ENCODE assay signal across 8 cellular contexts in the genomic region with DNA sequence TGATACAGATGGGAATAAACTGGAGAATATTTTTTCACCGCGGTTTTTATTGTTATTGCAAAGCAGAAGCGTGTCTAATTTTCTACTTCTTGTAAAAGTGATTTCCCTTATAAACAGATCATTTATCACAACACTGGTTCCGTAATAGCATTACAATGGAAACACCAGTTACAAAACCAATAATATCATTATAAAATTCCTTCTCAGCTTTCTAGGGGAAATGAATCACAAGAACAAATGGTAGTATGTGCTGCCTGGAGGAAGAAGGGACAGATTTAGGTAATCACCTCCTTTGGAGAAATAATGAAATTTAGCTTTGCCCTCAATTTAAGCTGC. TPM values are rescaled to one million over a fixed set of nuclear protein-coding genes. Genes with fewer than 3 reads are reported as not detected.
DNase-seq lines count a peak whose midpoint lies in the region; ATAC-seq and TF ChIP-seq lines count a peak whose summit lies in the region.
"Had no signal": no experiment of that assay in that cellular context is flagged by ENCODE, and none has a peak within 500 bp of the region (broad histone marks: within the 10 kb centered on the region; RNA-seq: fewer than 3 reads in every experiment).

No MANE protein-coding gene starts in this region.

- no peaks in the 10 kb centered on the region for H3K36me3 ChIP-seq in HEK293 (ENCODE audit: control insufficient read depth in 2 of 2, insufficient read depth in 1 of 2, low read length in 2 of 2)

- no peak for TF ChIP-seq CTCF in HEK293 (tag by site-specific recombination; IDR thresholded peaks at IDR 0.05)

- H3K9me3 Mint-ChIP-seq in activated CD4-positive, alpha-beta memory T cell treated with anti-CD3 and anti-CD28 coated beads, Interleukin-2, amount 10 ng/mL, durations not matched to agents 7 days and 5 days: peaks cover 7% of the 10 kb centered on the region
- H3K9me3 Mint-ChIP-seq in stimulated activated memory B cell treated with anti-CD40 and anti-IgM and Interleukin-4, amounts not matched to agents 10 μg/mL and 1 μg/mL and 100 μg/mL, for 72 hours: peaks cover 4% of the 10 kb centered on the region

- ATAC-seq in stimulated activated memory B cell treated with anti-CD40 and anti-IgM and Interleukin-4, amounts not matched to agents 10 μg/mL and 1 μg/mL and 100 μg/mL, for 72 hours: no peak
- no peak for ATAC-seq in GM18517 (IDR thresholded peaks at IDR 0.05; ENCODE audit: unreplicated experiment)

- in situ Hi-C loops in G401 (cut with HindIII; ENCODE audit: low sequenced_read_pairs): loop anchor here (5.0 kb wide), 1 partner anchor 86 kb away; no protein-coding TSS in a partner anchor

- peak overlapping the region; percentile 90 for H3K4me3 Mint-ChIP-seq in activated CD4-positive, alpha-beta memory T cell treated with anti-CD3 and anti-CD28 coated beads, Interleukin-2, amount 10 ng/mL, durations not matched to agents 7 days and 5 days
- H3K4me3 Mint-ChIP-seq in stimulated activated memory B cell treated with anti-CD40 and anti-IgM and Interleukin-4, amounts not matched to agents 10 μg/mL and 1 μg/mL and 100 μg/mL, for 72 hours: peak overlapping the region; percentile 92

- POLR2A ChIA-PET in HEK293 (lab: Yijun Ruan, JAX): interaction anchor here (0.6 to 1.7 kb wide), 4 partner anchors 22 to 546 kb away, joined by 4 to 8 read pairs (median 6); a partner anchor contains a TSS
- POLR2A ChIA-PET in activated CD4-positive, alpha-beta memory T cell treated with anti-CD3 and anti-CD28 coated beads, Interleukin-2, amount 10 ng/mL, durations not matched to agents 7 days and 5 days (lab: Charles Lee): interaction anchor here (0.7 to 3.4 kb wide), 8 partner anchors 12 to 869 kb away, joined by 3 to 22 read pairs (median 4); a partner anchor contains a TSS

- H3K36me3 Mint-ChIP-seq in activated CD4-positive, alpha-beta memory T cell treated with anti-CD3 and anti-CD28 coated beads, Interleukin-2, amount 10 ng/mL, durations not matched to agents 7 days and 5 days (ENCODE audit: low read depth): peaks cover 6% of the 10 kb centered on the region
- peaks cover 3% of the 10 kb centered on the region for H3K36me3 Mint-ChIP-seq in stimulated activated memory B cell treated with anti-CD40 and anti-IgM and Interleukin-4, amounts not matched to agents 10 μg/mL and 1 μg/mL and 100 μg/mL, for 72 hours

- H3K4me1 ChIP-seq in HEK293 (ENCODE audit: control insufficient read depth, insufficient read depth, low read length): peaks cover 8% of the 10 kb centered on the region; the same call in 1 of the 2 replicates

- H3K27ac ChIP-seq in HEK293 (ENCODE audit: extremely low read depth, low read depth, low read length): 0 out of 2 replicates have a peak overlapping the region, but pooled peaks have one; percentile 86

- H3K4me3 ChIP-seq in HEK293 (ENCODE audit: low read depth, low read length): no peak overlapping the region
- peak overlapping the region; percentile 38 for H3K4me3 ChIP-seq in iPS-11a (ENCODE audit: low read depth, low read length)

- peak overlapping the region; percentile 18 for H3K27ac Mint-ChIP-seq in activated CD4-positive, alpha-beta memory T cell treated with anti-CD3 and anti-CD28 coated beads, Interleukin-2, amount 10 ng/mL, durations not matched to agents 7 days and 5 days
- peak overlapping the region; percentile 91 for H3K27ac Mint-ChIP-seq in stimulated activated memory B cell treated with anti-CD40 and anti-IgM and Interleukin-4, amounts not matched to agents 10 μg/mL and 1 μg/mL and 100 μg/mL, for 72 hours

- H3K9me3 ChIP-seq in HEK293 (ENCODE audit: control insufficient read depth, insufficient read depth, low read depth, low read length): no peaks in the 10 kb centered on the region

- peaks cover 39% of the 10 kb centered on the region for H3K4me1 Mint-ChIP-seq in activated CD4-positive, alpha-beta memory T cell treated with anti-CD3 and anti-CD28 coated beads, Interleukin-2, amount 10 ng/mL, durations not matched to agents 7 days and 5 days
- H3K4me1 Mint-ChIP-seq in stimulated activated memory B cell treated with anti-CD40 and anti-IgM and Interleukin-4, amounts not matched to agents 10 μg/mL and 1 μg/mL and 100 μg/mL, for 72 hours: peaks cover 40% of the 10 kb centered on the region

- no peak for DNase-seq in activated CD4-positive, alpha-beta memory T cell treated with anti-CD3 and anti-CD28 coated beads, Interleukin-2, amount 10 ng/mL, durations not matched to agents 7 days and 5 days
- DNase-seq in mesenteric fat pad (ENCODE audit: low spot score): no peak
- DNase-seq in G401 (ENCODE audit: low spot score): no peak
- DNase-seq: NCI-H1930 had no signal

- CTCF ChIA-PET in HEK293 (lab: Yijun Ruan, JAX): interaction anchor here (0.9 to 1.2 kb wide), 4 partner anchors 13 to 52 kb away, joined by 3 to 6 read pairs (median 3); no protein-coding TSS in a partner anchor
- CTCF ChIA-PET in activated CD4-positive, alpha-beta memory T cell treated with anti-CD3 and anti-CD28 coated beads, Interleukin-2, amount 10 ng/mL, durations not matched to agents 7 days and 5 days (lab: Charles Lee): interaction anchor here (0.9 to 2.9 kb wide), 7 partner anchors 22 to 302 kb away, joined by 3 to 15 read pairs (median 9); no protein-coding TSS in a partner anchor

- peaks cover 1% of the 10 kb centered on the region for H3K27me3 Mint-ChIP-seq in activated CD4-positive, alpha-beta memory T cell treated with anti-CD3 and anti-CD28 coated beads, Interleukin-2, amount 10 ng/mL, durations not matched to agents 7 days and 5 days
- H3K27me3 Mint-ChIP-seq in stimulated activated memory B cell treated with anti-CD40 and anti-IgM and Interleukin-4, amounts not matched to agents 10 μg/mL and 1 μg/mL and 100 μg/mL, for 72 hours: peaks cover 10% of the 10 kb centered on the region

TF ChIP-seq in HEK293, 187 proteins besides CTCF, POLR2A, EP300 and RAD21 (continues in another document):
- TF ChIP-seq ZNF169 (tag by site-specific recombination; IDR thresholded peaks at IDR 0.05) (no peak), SALL2 (tag by site-specific recombination; IDR thresholded peaks at IDR 0.05; ENCODE audit: borderline replicate concordance) (no peak), ZNF558 (tag by site-specific recombination; IDR thresholded peaks at IDR 0.05) (no peak), ZNF324 (tag by site-specific recombination; IDR thresholded peaks at IDR 0.05) (no peak), MYNN (tag by site-specific recombination; IDR thresholded peaks at IDR 0.05; ENCODE audit: borderline replicate concordance) (no peak), ZNF202 (tag by site-specific recombination; IDR thresholded peaks at IDR 0.05; ENCODE audit: borderline replicate concordance) (no peak), ZFP37 (tag by site-specific recombination; IDR thresholded peaks at IDR 0.05) (no peak), PRDM1 (tag by site-specific recombination; IDR thresholded peaks at IDR 0.05) (no peak), KLF9 (tag by site-specific recombination; IDR thresholded peaks at IDR 0.05; ENCODE audit: low read depth) (no peak), ZNF138 (tag by site-specific recombination; IDR thresholded peaks at IDR 0.05; ENCODE audit: borderline replicate concordance) (no peak), ZNF473 (tag by site-specific recombination; IDR thresholded peaks at IDR 0.05) (no peak), ZNF660 (tag by site-specific recombination; IDR thresholded peaks at IDR 0.05) (no peak), ZNF571 (tag by site-specific recombination; IDR thresholded peaks at IDR 0.05) (no peak), GLI4 (tag by site-specific recombination; IDR thresholded peaks at IDR 0.05) (no peak), ZNF560 (tag by site-specific recombination; IDR thresholded peaks at IDR 0.05; ENCODE audit: borderline replicate concordance) (no peak), ZNF132 (tag by site-specific recombination; IDR thresholded peaks at IDR 0.05; ENCODE audit: borderline replicate concordance) (no peak), ZNF133 (tag by site-specific recombination; IDR thresholded peaks at IDR 0.05) (no peak), ZNF274 (IDR thresholded peaks at IDR 0.05; ENCODE audit: low read length) (no peak), ZNF274 (tag by site-specific recombination; IDR thresholded peaks at IDR 0.05; ENCODE audit: borderline replicate concordance) (no peak), FEZF1 (tag by site-specific recombination; IDR thresholded peaks at IDR 0.05) (0 out of 2 replicates have a peak, but pooled peaks have one; percentile 6), ZNF24 (tag by site-specific recombination; IDR thresholded peaks at IDR 0.05) (0 out of 2 replicates have a peak, but pooled peaks have one; percentile 16), ZNF776 (tag by site-specific recombination; IDR thresholded peaks at IDR 0.05; ENCODE audit: borderline replicate concordance) (no peak), ZFP3 (tag by site-specific recombination; IDR thresholded peaks at IDR 0.05; ENCODE audit: low read depth) (no peak)
- TF ChIP-seq, protein P1, sequence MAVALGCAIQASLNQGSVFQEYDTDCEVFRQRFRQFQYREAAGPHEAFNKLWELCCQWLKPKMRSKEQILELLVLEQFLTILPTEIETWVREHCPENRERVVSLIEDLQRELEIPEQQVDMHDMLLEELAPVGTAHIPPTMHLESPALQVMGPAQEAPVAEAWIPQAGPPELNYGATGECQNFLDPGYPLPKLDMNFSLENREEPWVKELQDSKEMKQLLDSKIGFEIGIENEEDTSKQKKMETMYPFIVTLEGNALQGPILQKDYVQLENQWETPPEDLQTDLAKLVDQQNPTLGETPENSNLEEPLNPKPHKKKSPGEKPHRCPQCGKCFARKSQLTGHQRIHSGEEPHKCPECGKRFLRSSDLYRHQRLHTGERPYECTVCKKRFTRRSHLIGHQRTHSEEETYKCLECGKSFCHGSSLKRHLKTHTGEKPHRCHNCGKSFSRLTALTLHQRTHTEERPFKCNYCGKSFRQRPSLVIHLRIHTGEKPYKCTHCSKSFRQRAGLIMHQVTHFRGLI (tag by site-specific recombination; IDR thresholded peaks at IDR 0.05): no peak
- TF ChIP-seq, protein P2, sequence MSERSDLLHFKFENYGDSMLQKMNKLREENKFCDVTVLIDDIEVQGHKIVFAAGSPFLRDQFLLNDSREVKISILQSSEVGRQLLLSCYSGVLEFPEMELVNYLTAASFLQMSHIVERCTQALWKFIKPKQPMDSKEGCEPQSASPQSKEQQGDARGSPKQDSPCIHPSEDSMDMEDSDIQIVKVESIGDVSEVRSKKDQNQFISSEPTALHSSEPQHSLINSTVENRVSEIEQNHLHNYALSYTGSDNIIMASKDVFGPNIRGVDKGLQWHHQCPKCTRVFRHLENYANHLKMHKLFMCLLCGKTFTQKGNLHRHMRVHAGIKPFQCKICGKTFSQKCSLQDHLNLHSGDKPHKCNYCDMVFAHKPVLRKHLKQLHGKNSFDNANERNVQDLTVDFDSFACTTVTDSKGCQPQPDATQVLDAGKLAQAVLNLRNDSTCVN (tag by site-specific recombination; optimal IDR thresholded peaks at IDR 0.05): no peak

RNA-seq across cellular contexts. Expression of a gene that starts 2.4 kb away (rescaled TPM):
- total RNA-seq in activated CD4-positive, alpha-beta memory T cell treated with anti-CD3 and anti-CD28 coated beads, Interleukin-2, amount 10 ng/mL, durations not matched to agents 7 days and 5 days: 10 to 100 TPM; 22.4 to 22.6 TPM
- total RNA-seq in mesenteric fat pad: 31.2 TPM
- total RNA-seq in G401 (2014; rRNA removed; shearing (Covaris generic)): 28.1 and 43.5 TPM in 2 replicates
